In genomic region chr5:83785176-83785668, GRCh38 we compare ENCODE assay signal across 21 cellular contexts.
"Had no signal": no experiment of that assay in that cellular context is flagged by ENCODE, and none has a peak within 500 bp of the region (broad histone marks: within the 10 kb centered on the region; RNA-seq: fewer than 3 reads in every experiment).

No MANE protein-coding gene starts in this region.

- H3K4me1 ChIP-seq: heart left ventricle, left lung, parathyroid adenoma, right lobe of liver, testis, tibial artery, upper lobe of left lung had no signal

- H3K4me2 ChIP-seq: hepatocyte had no signal

- H2AFZ ChIP-seq: hepatocyte, parathyroid adenoma had no signal

- H3K36me3 ChIP-seq: heart left ventricle, left lung, right lobe of liver, tibial artery, upper lobe of left lung had no signal

- H3K27ac ChIP-seq: dorsolateral prefrontal cortex, heart left ventricle, hepatocyte, left lung, parathyroid adenoma, right lobe of liver, testis, tibial artery, upper lobe of left lung had no signal

- H3K27me3 ChIP-seq: dorsolateral prefrontal cortex, heart left ventricle, hepatocyte, left lung, right lobe of liver, testis, tibial artery, upper lobe of left lung had no signal

- H3K79me2 ChIP-seq: hepatocyte, parathyroid adenoma had no signal

- H3K4me3 ChIP-seq: dorsolateral prefrontal cortex, heart left ventricle, hepatocyte, left lung, right lobe of liver, testis, tibial artery, upper lobe of left lung had no signal

- H3K9ac ChIP-seq: parathyroid adenoma had no signal

- H3K9me3 ChIP-seq: heart left ventricle, left lung, right lobe of liver, testis, tibial artery, upper lobe of left lung had no signal

- DNase-seq: dorsolateral prefrontal cortex; effector CD4-positive, alpha-beta T cell; heart left ventricle; left cardiac atrium; left lung; mesenchymal stem cell; midbrain; naive thymus-derived CD4-positive, alpha-beta T cell; right lobe of liver; small intestine; stimulated activated CD4-positive, alpha-beta T cell treated with anti-CD3 and anti-CD28 coated beads, Interleukin-12 subunit alpha, Interleukin-12 subunit beta, amount 100 ng/mL, for 4 hours; stimulated activated CD4-positive, alpha-beta T cell treated with anti-CD3 and anti-CD28 coated beads, Interleukin-1b, Interleukin-23, amount 100 ng/mL, for 48 hours; stimulated activated CD4-positive, alpha-beta T cell treated with anti-CD3 and anti-CD28 coated beads, Interleukin-4, amount 100 ng/mL, for 1 hour; stimulated activated CD8-positive, alpha-beta memory T cell treated with anti-CD3 and anti-CD28 coated beads, Interleukin-4, amount 100 ng/mL, for 48 hours; stimulated activated naive CD8-positive, alpha-beta T cell treated with anti-CD3 and anti-CD28 coated beads, Interleukin-15, Interleukin-2, amounts not matched to agents 100 U/mL and 50 U/mL, for 24 hours; substantia nigra; testis; tibial artery; upper lobe of left lung had no signal
